In the genomic region with DNA sequence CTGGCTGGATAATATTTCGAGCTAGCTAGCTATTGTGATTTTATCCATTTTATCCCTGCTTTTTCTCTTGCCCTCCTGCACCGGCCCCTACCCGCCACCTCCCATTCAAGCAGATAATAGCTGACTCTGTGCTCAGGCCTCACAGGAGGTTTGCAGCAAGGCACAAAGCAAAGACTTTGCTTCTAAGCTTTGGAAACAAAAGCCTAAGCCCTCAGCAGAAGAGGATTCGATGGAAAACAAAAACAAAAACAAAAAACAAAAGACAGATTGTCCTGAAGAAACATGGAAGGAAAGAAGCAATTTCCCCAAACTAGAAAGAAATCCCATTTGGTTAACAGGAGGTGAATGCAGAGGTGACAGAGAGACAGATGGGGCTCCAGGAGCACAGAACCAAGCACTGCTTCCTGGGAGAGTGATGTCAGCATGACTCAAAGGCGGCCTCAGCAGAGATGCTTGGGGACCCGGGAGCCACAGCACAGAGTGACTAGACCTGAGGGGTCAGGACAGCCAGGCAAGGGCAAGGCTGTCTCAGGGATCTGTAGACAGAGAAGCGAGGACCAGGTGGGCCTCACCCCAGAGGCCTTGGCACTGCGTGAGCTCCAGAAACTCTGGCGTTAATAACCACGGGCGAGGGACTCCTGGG, we compare ENCODE assay signal across 12 cellular contexts.
A peak's percentile ranks its signal among the peaks of the same experiment; 100 is the strongest.
DNase-seq lines count a peak whose midpoint lies in the region; ATAC-seq and TF ChIP-seq lines count a peak whose summit lies in the region.
"Had no signal": no experiment of that assay in that cellular context is flagged by ENCODE, and none has a peak within 500 bp of the region (broad histone marks: within the 10 kb centered on the region; RNA-seq: fewer than 3 reads in every experiment).

No MANE protein-coding gene starts in this region.

- H3K27ac ChIP-seq in RWPE2 (ENCODE audit: poor library complexity, severe bottlenecking) = no peak overlapping the region

- no peaks in the 10 kb centered on the region for H3K9me3 ChIP-seq in RWPE2 (ENCODE audit: severe bottlenecking)
- H3K9me3 ChIP-seq: BE2C had no signal

- H3K4me3 ChIP-seq in RWPE2 (ENCODE audit: severe bottlenecking) (no peak overlapping the region), epithelial cell of esophagus (ENCODE audit: low read length) (no peak overlapping the region)

- ATAC-seq in RWPE2 (ENCODE audit: low read depth) (peak; percentile 66; the same call in 2 of the 3 replicates), HG03520 (IDR thresholded peaks at IDR 0.05; ENCODE audit: unreplicated experiment) (no peak)

- H3K36me3 ChIP-seq in RWPE2 (ENCODE audit: low read depth) = no peaks in the 10 kb centered on the region
- H3K36me3 ChIP-seq: BE2C had no signal

- no peaks in the 10 kb centered on the region for H3K27me3 ChIP-seq in RWPE2 (ENCODE audit: insufficient read depth, poor library complexity, severe bottlenecking)

- peak; percentile 9 for DNase-seq in activated T-cell treated with anti-CD3 and anti-CD28 coated beads for 24 hours (ENCODE audit: low read depth)
- DNase-seq in activated T-cell treated with anti-CD3 and anti-CD28 coated beads, Interleukin-2, amount 50 U/mL, for 1 hour = no peak
- DNase-seq in RWPE2 (ENCODE audit: low spot score) = no peak
- DNase-seq in epithelial cell of esophagus (ENCODE audit: low read depth) = peak; percentile 49
- peak; percentile 21 to 58 for DNase-seq in stimulated activated CD8-positive, alpha-beta memory T cell treated with anti-CD3 and anti-CD28 coated beads, Interleukin-2, amount 100 ng/mL, for 48 hours (ENCODE audit: low read depth in 2 of 2)
- no peak for DNase-seq in NCI-H2196 treated with DMSO at 0.1 percent for 48 hours (lab: John Stamatoyannopoulos, UW; ENCODE audit: unreplicated experiment)
- no peak for DNase-seq in NOMO-1 treated with dmso at 0.1 percent for 144 hours (lab: John Stamatoyannopoulos, UW; ENCODE audit: unreplicated experiment)
- DNase-seq: activated naive CD8-positive, alpha-beta T cell treated with anti-CD3 and anti-CD28 coated beads, Interleukin-2, amount 10 ng/mL, durations not matched to agents 7 days and 5 days; BE2C; KG1; SHP77 had no signal

- H3K4me1 ChIP-seq in RWPE2 (ENCODE audit: insufficient read depth, poor library complexity, severe bottlenecking) = no peaks in the 10 kb centered on the region
- H3K4me1 ChIP-seq: BE2C had no signal

- TF ChIP-seq CTCF in RWPE2 (IDR thresholded peaks at IDR 0.05; ENCODE audit: poor library complexity, severe bottlenecking) = no peak
- TF ChIP-seq CTCF in epithelial cell of esophagus (IDR thresholded peaks at IDR 0.05; ENCODE audit: insufficient read depth, low read depth, low read length, missing control alignments) = no peak

Comparison
In these comparisons a context has a peak if more than half of its experiments do, and no peak if none do; other contexts are left out.
1. DNase-seq: peak in activated T-cell treated with anti-CD3 and anti-CD28 coated beads for 24 hours (single experiment), epithelial cell of esophagus (single experiment) and stimulated activated CD8-positive, alpha-beta memory T cell treated with anti-CD3 and anti-CD28 coated beads, Interleukin-2, amount 100 ng/mL, for 48 hours (2 of 2); none in activated T-cell treated with anti-CD3 and anti-CD28 coated beads, Interleukin-2, amount 50 U/mL, for 1 hour (single experiment), RWPE2 (single experiment), NCI-H2196 treated with DMSO at 0.1 percent for 48 hours (single experiment) and NOMO-1 treated with dmso at 0.1 percent for 144 hours (single experiment).